ENCODE assay signal across 8 cellular contexts in genomic region chr20:36835453-36836198, GRCh38. TPM values are rescaled to one million over a fixed set of nuclear protein-coding genes. Genes with fewer than 3 reads are reported as not detected.
A peak's percentile ranks its signal among the peaks of the same experiment; 100 is the strongest.
DNase-seq lines count a peak whose midpoint lies in the region; ATAC-seq, FAIRE-seq and TF ChIP-seq lines count a peak whose summit lies in the region.

No MANE protein-coding gene starts in this region.

- peak; percentile 69 to 95 (median 74) for DNase-seq in CD4-positive, CD25-positive, alpha-beta regulatory T cell
- peak; percentile 95 for DNase-seq in HT-29 (ENCODE audit: low spot score)
- DNase-seq in NOMO-1 treated with DMSO at 0.1 percent for 48 hours (lab: John Stamatoyannopoulos, UW; ENCODE audit: unreplicated experiment) = peak; percentile 93
- peak; percentile 94 for DNase-seq in activated CD8-positive, alpha-beta memory T cell treated with anti-CD3 and anti-CD28 coated beads, Interleukin-2, amount 10 ng/mL, durations not matched to agents 7 days and 5 days
- peak; percentile 76 to 87 for DNase-seq in H1 (ENCODE audit: low read depth in 1 of 2, low spot score in 2 of 2)
- DNase-seq in mesenteric fat pad (ENCODE audit: low spot score) = peak; percentile 96
- DNase-seq in stimulated activated CD8-positive, alpha-beta memory T cell treated with anti-CD3 and anti-CD28 coated beads, Interleukin-12 subunit alpha, Interleukin-12 subunit beta, amount 100 ng/mL, for 4 hours (ENCODE audit: low read depth) = peak; percentile 65

- peaks cover 0 to 2% of the 10 kb centered on the region in 2 experiments for H4K20me1 ChIP-seq in H1 (replicated peaks in 1 of 2; ENCODE audit: control insufficient read depth in 1 of 2, insufficient read depth in 2 of 2, low read length in 2 of 2)

- peak overlapping the region; percentile 69 for H3K56ac ChIP-seq in H1 (replicated peaks; ENCODE audit: insufficient read length, low read depth, low read length)

- no peak for TF ChIP-seq EP300 in H1 (IDR thresholded peaks at IDR 0.05; ENCODE audit: borderline replicate concordance in 1 of 2, low read depth in 2 of 2, low read length in 2 of 2)

- no peak overlapping the region for H2AFZ ChIP-seq in H1 (ENCODE audit: low read length)

- H3K23ac ChIP-seq in H1 (ENCODE audit: insufficient read length) = no peak overlapping the region

- no peaks in the 10 kb centered on the region for H3K36me3 Mint-ChIP-seq in CD4-positive, CD25-positive, alpha-beta regulatory T cell
- H3K36me3 Mint-ChIP-seq in activated CD8-positive, alpha-beta memory T cell treated with anti-CD3 and anti-CD28 coated beads, Interleukin-2, amount 10 ng/mL, durations not matched to agents 7 days and 5 days = no peaks in the 10 kb centered on the region

- peak overlapping the region; percentile 47 for H3K4me3 ChIP-seq in CD4-positive, CD25-positive, alpha-beta regulatory T cell (ENCODE audit: low read depth, low read length)
- peak overlapping the region; percentile 1 to 52 (median 18); a peak in 4 of 8 replicates for H3K4me3 ChIP-seq in H1 (ENCODE audit: extremely low read depth in 1 of 4, insufficient read depth in 2 of 4, low read depth in 3 of 4, low read length in 4 of 4)

- peaks cover 0 to 14% (median 4%) of the 10 kb centered on the region in 4 donors for H3K4me1 Mint-ChIP-seq in CD4-positive, CD25-positive, alpha-beta regulatory T cell
- H3K4me1 Mint-ChIP-seq in activated CD8-positive, alpha-beta memory T cell treated with anti-CD3 and anti-CD28 coated beads, Interleukin-2, amount 10 ng/mL, durations not matched to agents 7 days and 5 days = peaks cover 22% of the 10 kb centered on the region

- peak overlapping the region; percentile 50 to 71 for H3K4me2 ChIP-seq in H1 (ENCODE audit: insufficient read depth in 1 of 2, low read depth in 2 of 2, low read length in 2 of 2)

- POLR2A ChIA-PET in H1 (lab: Charles Lee; ENCODE audit: partially characterized antibody) = interaction anchor here (0.9 to 5.9 kb wide), 7 partner anchors 10 to 158 kb away, joined by 3 to 42 read pairs (median 7); a partner anchor contains a TSS

- H3K27me3 ChIP-seq in CD4-positive, CD25-positive, alpha-beta regulatory T cell (ENCODE audit: control insufficient read depth, insufficient read depth, low read length) = no peaks in the 10 kb centered on the region
- H3K27me3 ChIP-seq in H1 (replicated peaks in 1 of 4; ENCODE audit: control insufficient read depth in 3 of 4, extremely low read depth in 1 of 4, insufficient read depth in 3 of 4, low read length in 3 of 4) = no peaks in the 10 kb centered on the region

- H4K5ac ChIP-seq in H1 (ENCODE audit: insufficient read length, low read depth, low read length) = peak overlapping the region; percentile 84

- no peak overlapping the region for H3K14ac ChIP-seq in H1 (ENCODE audit: insufficient read length)

- TF ChIP-seq RAD21 in H1 (IDR thresholded peaks at IDR 0.05 in 1 of 2, conservative IDR thresholded peaks at IDR 0.05 in 1 of 2; ENCODE audit: low read depth in 2 of 2, low read length in 2 of 2) = no peak

- no peaks in the 10 kb centered on the region for H3K9me3 ChIP-seq in CD4-positive, CD25-positive, alpha-beta regulatory T cell (ENCODE audit: control insufficient read depth in 2 of 2, low read length in 2 of 2)
- H3K9me3 ChIP-seq in H1 (ENCODE audit: insufficient read depth in 2 of 2, low read depth in 1 of 2, low read length in 1 of 2) = no peaks in the 10 kb centered on the region

- FAIRE-seq in H1 (lab: Jason Lieb, UNC) = no peak

- H2BK120ac ChIP-seq in H1 (replicated peaks; ENCODE audit: low read depth, low read length) = no peak overlapping the region

- no peaks in the 10 kb centered on the region for H3K27me3 Mint-ChIP-seq in CD4-positive, CD25-positive, alpha-beta regulatory T cell
- H3K27me3 Mint-ChIP-seq in activated CD8-positive, alpha-beta memory T cell treated with anti-CD3 and anti-CD28 coated beads, Interleukin-2, amount 10 ng/mL, durations not matched to agents 7 days and 5 days = no peaks in the 10 kb centered on the region

- H2BK20ac ChIP-seq in H1 (ENCODE audit: low read length) = no peak overlapping the region

- H3K79me2 ChIP-seq in H1 (ENCODE audit: control insufficient read depth in 1 of 2, insufficient read depth in 2 of 2, low read length in 2 of 2) = no peaks in the 10 kb centered on the region

- H2BK5ac ChIP-seq in H1 (ENCODE audit: low read depth, low read length) = peak overlapping the region; percentile 78; the same call in 1 of the 2 replicates

- no peak for TF ChIP-seq CTCF in H1 (IDR thresholded peaks at IDR 0.05; ENCODE audit: control extremely low read depth in 1 of 3, insufficient read depth in 1 of 3, low read depth in 1 of 3, low read length in 3 of 3)

- no peak overlapping the region for H3K27ac Mint-ChIP-seq in CD4-positive, CD25-positive, alpha-beta regulatory T cell
- peak overlapping the region; percentile 93 for H3K27ac Mint-ChIP-seq in activated CD8-positive, alpha-beta memory T cell treated with anti-CD3 and anti-CD28 coated beads, Interleukin-2, amount 10 ng/mL, durations not matched to agents 7 days and 5 days

- H4K91ac ChIP-seq in H1 (replicated peaks; ENCODE audit: insufficient read length, low read length) = peak overlapping the region; percentile 97

- no peaks in the 10 kb centered on the region for H3K9me3 Mint-ChIP-seq in CD4-positive, CD25-positive, alpha-beta regulatory T cell
- no peaks in the 10 kb centered on the region for H3K9me3 Mint-ChIP-seq in activated CD8-positive, alpha-beta memory T cell treated with anti-CD3 and anti-CD28 coated beads, Interleukin-2, amount 10 ng/mL, durations not matched to agents 7 days and 5 days (ENCODE audit: low read depth)

- peak overlapping the region; percentile 78 for H3K18ac ChIP-seq in H1 (ENCODE audit: extremely low read depth, low read length)

- peak overlapping the region; percentile 37 to 84 (median 79) for H3K4me3 Mint-ChIP-seq in CD4-positive, CD25-positive, alpha-beta regulatory T cell
- H3K4me3 Mint-ChIP-seq in activated CD8-positive, alpha-beta memory T cell treated with anti-CD3 and anti-CD28 coated beads, Interleukin-2, amount 10 ng/mL, durations not matched to agents 7 days and 5 days = peak overlapping the region; percentile 79

- H2AK5ac ChIP-seq in H1 (ENCODE audit: low read depth, low read length) = no peak overlapping the region

- H3K4me1 ChIP-seq in CD4-positive, CD25-positive, alpha-beta regulatory T cell (ENCODE audit: control insufficient read depth, insufficient read depth, low read length, poor library complexity, severe bottlenecking) = peaks cover 8% of the 10 kb centered on the region
- H3K4me1 ChIP-seq in H1 (replicated peaks in 1 of 4; ENCODE audit: control insufficient read depth in 3 of 4, insufficient read depth in 4 of 4, low read length in 3 of 4) = peaks cover 0 to 7% (median 4%) of the 10 kb centered on the region in 4 experiments; a peak in 4 of 7 replicates

- 0 out of 2 replicates have a peak, but pooled peaks cover 2% of the 10 kb centered on the region for H3K79me1 ChIP-seq in H1 (ENCODE audit: low read depth, low read length)

- 0 out of 2 replicates have a peak overlapping the region, but pooled peaks have one; percentile 11 for H2BK12ac ChIP-seq in H1 (ENCODE audit: low read depth, low read length)

- H3K27ac ChIP-seq in CD4-positive, CD25-positive, alpha-beta regulatory T cell (ENCODE audit: insufficient read depth, low read length, poor library complexity, severe bottlenecking) = no peak overlapping the region
- peak overlapping the region; percentile 52; the same call in 1 of the 2 replicates for H3K27ac ChIP-seq in H1 (ENCODE audit: low read depth, low read length)

- no peak overlapping the region for H3K4ac ChIP-seq in H1 (replicated peaks; ENCODE audit: insufficient read length, low read depth, low read length)

- CTCF ChIA-PET in activated CD8-positive, alpha-beta memory T cell treated with anti-CD3 and anti-CD28 coated beads, Interleukin-2, amount 10 ng/mL, durations not matched to agents 7 days and 5 days (lab: Charles Lee) = interaction anchor here (0.7 to 3.5 kb wide), 19 partner anchors 8 to 881 kb away, joined by 3 to 23 read pairs (median 4); partner anchors contain the start of genes DSN1, RAB5IF and SCAND1
- CTCF ChIA-PET in H1 (lab: Charles Lee; ENCODE audit: partially characterized antibody) = interaction anchor here (0.6 to 5.3 kb wide), 25 partner anchors 9 to 854 kb away, joined by 3 to 45 read pairs (median 6); partner anchors contain the start of gene DSN1

- H3K23me2 ChIP-seq in H1 (ENCODE audit: low read depth, low read length) = no peaks in the 10 kb centered on the region

- peak overlapping the region; percentile 69 for H4K8ac ChIP-seq in H1 (ENCODE audit: extremely low read depth, insufficient read depth, low read length)

- WGBS in H1 (ENCODE audit: extremely low coverage in 1 of 2, insufficient coverage in 1 of 2, insufficient read length in 1 of 2, insufficient replicate concordance in 2 of 2, low coverage in 1 of 2, low lambda C conversion rate in 2 of 2, missing lambda C conversion rate in 1 of 2), 2 experiments = 38% methylated on average over 5 of the region's 28 CpGs; no CpG with 5 or more reads in 1 of the 2 experiments

- no peak overlapping the region for H3K9ac ChIP-seq in H1 (replicated peaks in 1 of 4; ENCODE audit: extremely low read depth in 1 of 4, low read depth in 3 of 4, low read length in 3 of 4)

- TF ChIP-seq POLR2A in H1 (IDR thresholded peaks at IDR 0.05; ENCODE audit: control extremely low read depth in 1 of 2, low read depth in 2 of 2, low read length in 2 of 2) = peak in 1 of 2 experiments; percentile 82; a peak in 2 of 3 replicates

- peak; percentile 97 for ATAC-seq in CD4-positive, CD25-positive, alpha-beta regulatory T cell (ENCODE audit: low read depth in 2 of 2)
- peak; percentile 74 for ATAC-seq in GM19455 (IDR thresholded peaks at IDR 0.05; ENCODE audit: unreplicated experiment)
- ATAC-seq in activated CD8-positive, alpha-beta memory T cell treated with anti-CD3 and anti-CD28 coated beads, Interleukin-2, amount 10 ng/mL, durations not matched to agents 7 days and 5 days = peak; percentile 97

- peak overlapping the region; percentile 46; the same call in 1 of the 2 replicates for H2BK15ac ChIP-seq in H1 (ENCODE audit: low read length)

- H3K36me3 ChIP-seq in CD4-positive, CD25-positive, alpha-beta regulatory T cell (ENCODE audit: control insufficient read depth, insufficient read depth, low read length) = no peaks in the 10 kb centered on the region
- peaks cover 0 to 2% (median 0%) of the 10 kb centered on the region in 4 experiments; a peak in 1 of 8 replicates for H3K36me3 ChIP-seq in H1 (ENCODE audit: control insufficient read depth in 2 of 4, insufficient read depth in 4 of 4, low read length in 3 of 4)

RNA-seq across cellular contexts. Expression of gene TLDC2, which starts 40.3 kb away (rescaled TPM):
- total RNA-seq in CD4-positive, CD25-positive, alpha-beta regulatory T cell = not detected
- under 1 TPM; 0.32 to 0.57 (median 0.41) TPM for polyA plus RNA-seq in CD4-positive, CD25-positive, alpha-beta regulatory T cell
- total RNA-seq in HT-29 (2014; rRNA removed; shearing (Covaris generic)) = 0.25 and 0.89 TPM in 2 replicates
- total RNA-seq in activated CD8-positive, alpha-beta memory T cell treated with anti-CD3 and anti-CD28 coated beads, Interleukin-2, amount 10 ng/mL, durations not matched to agents 7 days and 5 days = not detected
- total RNA-seq in H1 (2021; fragmentation: NEBNext Ultra II Directional; extraction: Animal tissue kit (Norgen Biotek cat#: 25700)) = 0.23 and 0.34 TPM in 2 replicates
- polyA plus RNA-seq in H1 (2011; rRNA removed) = 0.20 and 0.29 TPM in 2 replicates
- 0.25 TPM for polyA plus RNA-seq in H1 (2011; cell fraction: cytosol; rRNA removed)
- polyA plus RNA-seq in H1 (2011; cell fraction: nucleus; rRNA removed) = 0.17 TPM
- 0.42 to 0.85 TPM (median 0.63 TPM) in 4 replicates for polyA plus RNA-seq in H1 (2012, experiment 1 of 2)
- polyA plus RNA-seq in H1 (2012, experiment 2 of 2) = 0.37 TPM
- 0.06 TPM for polyA plus RNA-seq in H1 (2013, experiment 1 of 2)
- polyA plus RNA-seq in H1 (2013, experiment 2 of 2) = 0.13 TPM
- 0.20 TPM in 1 of 2 replicates, not detected in the other for polyA minus RNA-seq in H1 (2011; rRNA and poly(A)+ RNA removed)
- polyA minus RNA-seq in H1 (2011; cell fraction: cytosol; rRNA and poly(A)+ RNA removed) = not detected
- polyA minus RNA-seq in H1 (2011; cell fraction: nucleus; rRNA and poly(A)+ RNA removed) = 0.60 TPM
- not detected for total RNA-seq in mesenteric fat pad
